Comparison of ENCODE assay signal across 1 cellular context in the genomic region with DNA sequence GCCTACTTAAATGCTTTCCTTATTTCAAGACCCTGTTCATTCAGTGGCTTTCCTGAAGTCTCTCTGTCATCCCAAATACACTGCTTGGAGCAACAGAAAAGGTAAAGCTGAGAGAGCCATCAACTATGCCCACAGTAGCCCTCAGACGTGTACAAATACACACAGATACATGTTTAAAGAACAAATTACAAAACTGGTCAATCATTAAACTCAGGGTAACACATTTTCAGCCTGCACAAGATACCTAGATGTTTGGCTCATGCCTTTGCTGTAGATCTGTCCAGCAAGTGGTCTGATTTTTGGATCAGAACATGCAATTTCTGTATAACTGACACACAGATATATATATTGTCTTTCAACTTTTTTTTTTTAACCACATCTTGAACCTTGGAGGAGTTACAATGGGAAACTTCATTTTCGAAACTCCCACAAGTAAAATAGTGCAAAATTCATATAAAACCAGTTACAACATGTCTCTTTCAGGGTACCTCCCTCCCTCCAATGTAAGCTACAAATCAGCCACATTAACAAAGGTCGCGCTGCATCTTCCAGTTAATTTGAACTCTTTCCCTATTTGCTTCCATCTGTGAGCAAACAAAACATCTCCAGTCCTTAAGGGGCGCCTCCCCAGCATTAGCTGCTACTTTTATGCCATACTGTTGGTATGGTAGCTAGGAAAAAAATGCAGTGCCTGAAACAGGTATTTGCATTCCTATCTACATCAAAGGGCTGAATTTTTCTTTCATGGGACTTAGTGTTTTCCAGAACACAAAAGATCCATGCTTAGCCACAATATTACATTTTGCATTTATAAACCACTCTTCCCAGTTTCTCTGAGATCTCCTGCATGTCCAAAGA.
TF ChIP-seq lines count a peak whose summit lies in the region.

No MANE protein-coding gene starts in this region.

TF ChIP-seq in neural cell, 6 proteins besides CTCF, POLR2A, EP300 and RAD21 (continued from another document):
- TF ChIP-seq, protein P1, sequence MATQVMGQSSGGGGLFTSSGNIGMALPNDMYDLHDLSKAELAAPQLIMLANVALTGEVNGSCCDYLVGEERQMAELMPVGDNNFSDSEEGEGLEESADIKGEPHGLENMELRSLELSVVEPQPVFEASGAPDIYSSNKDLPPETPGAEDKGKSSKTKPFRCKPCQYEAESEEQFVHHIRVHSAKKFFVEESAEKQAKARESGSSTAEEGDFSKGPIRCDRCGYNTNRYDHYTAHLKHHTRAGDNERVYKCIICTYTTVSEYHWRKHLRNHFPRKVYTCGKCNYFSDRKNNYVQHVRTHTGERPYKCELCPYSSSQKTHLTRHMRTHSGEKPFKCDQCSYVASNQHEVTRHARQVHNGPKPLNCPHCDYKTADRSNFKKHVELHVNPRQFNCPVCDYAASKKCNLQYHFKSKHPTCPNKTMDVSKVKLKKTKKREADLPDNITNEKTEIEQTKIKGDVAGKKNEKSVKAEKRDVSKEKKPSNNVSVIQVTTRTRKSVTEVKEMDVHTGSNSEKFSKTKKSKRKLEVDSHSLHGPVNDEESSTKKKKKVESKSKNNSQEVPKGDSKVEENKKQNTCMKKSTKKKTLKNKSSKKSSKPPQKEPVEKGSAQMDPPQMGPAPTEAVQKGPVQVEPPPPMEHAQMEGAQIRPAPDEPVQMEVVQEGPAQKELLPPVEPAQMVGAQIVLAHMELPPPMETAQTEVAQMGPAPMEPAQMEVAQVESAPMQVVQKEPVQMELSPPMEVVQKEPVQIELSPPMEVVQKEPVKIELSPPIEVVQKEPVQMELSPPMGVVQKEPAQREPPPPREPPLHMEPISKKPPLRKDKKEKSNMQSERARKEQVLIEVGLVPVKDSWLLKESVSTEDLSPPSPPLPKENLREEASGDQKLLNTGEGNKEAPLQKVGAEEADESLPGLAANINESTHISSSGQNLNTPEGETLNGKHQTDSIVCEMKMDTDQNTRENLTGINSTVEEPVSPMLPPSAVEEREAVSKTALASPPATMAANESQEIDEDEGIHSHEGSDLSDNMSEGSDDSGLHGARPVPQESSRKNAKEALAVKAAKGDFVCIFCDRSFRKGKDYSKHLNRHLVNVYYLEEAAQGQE (IDR thresholded peaks at IDR 0.05; ENCODE audit: borderline replicate concordance): no peak
- no peak for TF ChIP-seq EZH2 (IDR thresholded peaks at IDR 0.05; ENCODE audit: borderline replicate concordance, insufficient read depth, low read length, poor library complexity, severe bottlenecking)
